Comparison of ENCODE assay signal across 7 cellular contexts in the genomic region with DNA sequence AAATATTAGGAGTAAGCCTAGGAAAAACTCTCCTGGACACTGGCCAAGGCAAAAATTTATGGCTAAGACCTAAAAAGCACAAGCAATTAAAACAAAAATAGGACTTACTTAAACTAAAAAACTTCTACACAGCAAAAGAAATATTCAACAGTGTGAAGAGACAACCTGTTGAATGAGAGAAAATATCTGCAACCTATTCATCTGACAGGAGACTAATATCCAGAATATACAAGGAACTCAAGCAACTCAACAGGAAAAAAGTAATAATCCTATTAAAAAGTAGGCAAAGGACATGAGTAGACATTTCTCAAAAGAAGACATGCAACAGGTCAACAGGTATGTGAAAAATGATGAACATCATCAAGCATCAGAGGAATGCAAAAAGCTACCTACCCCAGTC.
"Had no signal": no experiment of that assay in that cellular context is flagged by ENCODE, and none has a peak within 500 bp of the region (broad histone marks: within the 10 kb centered on the region; RNA-seq: fewer than 3 reads in every experiment).

No MANE protein-coding gene starts in this region.

- DNase-seq: H9, HCEC 1CT, HFFc6, KBM-7 had no signal

- H3K4me1 Mint-ChIP-seq: GM23338, H9 had no signal

- H3K9me3 Mint-ChIP-seq: GM23338, HFFc6 had no signal

- H3K4me3 Mint-ChIP-seq: GM23338, H9, HFFc6 had no signal

- ATAC-seq: GM23338, HepG2 had no signal

- H3K27me3 Mint-ChIP-seq: IgD-negative memory B cell had no signal

- H3K27ac Mint-ChIP-seq: GM23338, H9, HFFc6, IgD-negative memory B cell had no signal
